8 cellular contexts compared by ENCODE assay signal in genomic region chr6:111088668-111089003, GRCh38. TPM values are rescaled to one million over a fixed set of nuclear protein-coding genes. Genes with fewer than 3 reads are reported as not detected.
DNase-seq lines count a peak whose midpoint lies in the region; ATAC-seq and TF ChIP-seq lines count a peak whose summit lies in the region.

No MANE protein-coding gene starts in this region.

- TF ChIP-seq CTCF in lower lobe of right lung (IDR thresholded peaks at IDR 0.05) (no peak), thyroid gland (IDR thresholded peaks at IDR 0.05) (no peak)

- H3K27me3 Mint-ChIP-seq in activated T-cell treated with anti-CD3 and anti-CD28 coated beads, Interleukin-2, amount 50 U/mL, for 72 hours (ENCODE audit: low read depth): no peaks in the 10 kb centered on the region
- peaks cover 2% of the 10 kb centered on the region for H3K27me3 Mint-ChIP-seq in activated naive CD8-positive, alpha-beta T cell treated with anti-CD3 and anti-CD28 coated beads, Interleukin-2, amount 10 ng/mL, durations not matched to agents 7 days and 5 days

- no peak for DNase-seq in activated T-cell treated with anti-CD3 and anti-CD28 coated beads, Interleukin-2, amount 50 U/mL, for 72 hours
- DNase-seq in activated T-cell treated with anti-CD3 and anti-CD28 coated beads, Interleukin-2, amount 50 U/mL, for 1 hour: no peak
- no peak for DNase-seq in activated naive CD8-positive, alpha-beta T cell treated with anti-CD3 and anti-CD28 coated beads, Interleukin-2, amount 10 ng/mL, durations not matched to agents 7 days and 5 days
- DNase-seq in lower lobe of right lung: no peak
- DNase-seq in thyroid gland: no peak
- DNase-seq in NCI-H2107 treated with DMSO at 0.1 percent for 48 hours (lab: John Stamatoyannopoulos, UW; ENCODE audit: unreplicated experiment): no peak
- DNase-seq in SHP77 (lab: John Stamatoyannopoulos, UW): no peak

- H3K36me3 Mint-ChIP-seq in activated T-cell treated with anti-CD3 and anti-CD28 coated beads, Interleukin-2, amount 50 U/mL, for 72 hours (ENCODE audit: insufficient read depth in 2 of 2): no peaks in the 10 kb centered on the region
- no peaks in the 10 kb centered on the region for H3K36me3 Mint-ChIP-seq in activated naive CD8-positive, alpha-beta T cell treated with anti-CD3 and anti-CD28 coated beads, Interleukin-2, amount 10 ng/mL, durations not matched to agents 7 days and 5 days

- H3K9me3 ChIP-seq in lower lobe of right lung: no peaks in the 10 kb centered on the region
- H3K9me3 ChIP-seq in thyroid gland: no peaks in the 10 kb centered on the region

- no peak overlapping the region for H3K27ac ChIP-seq in lower lobe of right lung
- H3K27ac ChIP-seq in thyroid gland: no peak overlapping the region

- no peak overlapping the region for H3K27ac Mint-ChIP-seq in activated T-cell treated with anti-CD3 and anti-CD28 coated beads, Interleukin-2, amount 50 U/mL, for 72 hours
- H3K27ac Mint-ChIP-seq in activated naive CD8-positive, alpha-beta T cell treated with anti-CD3 and anti-CD28 coated beads, Interleukin-2, amount 10 ng/mL, durations not matched to agents 7 days and 5 days: peak overlapping the region; percentile 80

- POLR2A ChIA-PET in activated naive CD8-positive, alpha-beta T cell treated with anti-CD3 and anti-CD28 coated beads, Interleukin-2, amount 10 ng/mL, durations not matched to agents 7 days and 5 days (lab: Charles Lee): interaction anchor here (0.7 to 1.4 kb wide), 2 partner anchors 10 to 34 kb away, joined by 3 read pairs; no protein-coding TSS in a partner anchor

- H3K4me1 Mint-ChIP-seq in activated T-cell treated with anti-CD3 and anti-CD28 coated beads, Interleukin-2, amount 50 U/mL, for 72 hours (ENCODE audit: low read depth): peaks cover 38% of the 10 kb centered on the region
- H3K4me1 Mint-ChIP-seq in activated naive CD8-positive, alpha-beta T cell treated with anti-CD3 and anti-CD28 coated beads, Interleukin-2, amount 10 ng/mL, durations not matched to agents 7 days and 5 days: peaks cover 23% of the 10 kb centered on the region

- WGBS in thyroid gland, 2 donors: 35 to 36% methylated on average over 5 of the region's 5 CpGs

- peaks cover 18% of the 10 kb centered on the region for H3K4me1 ChIP-seq in lower lobe of right lung
- peaks cover 0 to 3% of the 10 kb centered on the region in 2 donors for H3K4me1 ChIP-seq in thyroid gland

- no peak for TF ChIP-seq POLR2A in thyroid gland (IDR thresholded peaks at IDR 0.05)

- H3K9me3 Mint-ChIP-seq in activated T-cell treated with anti-CD3 and anti-CD28 coated beads, Interleukin-2, amount 50 U/mL, for 72 hours: no peaks in the 10 kb centered on the region
- H3K9me3 Mint-ChIP-seq in activated naive CD8-positive, alpha-beta T cell treated with anti-CD3 and anti-CD28 coated beads, Interleukin-2, amount 10 ng/mL, durations not matched to agents 7 days and 5 days: no peaks in the 10 kb centered on the region

- no peaks in the 10 kb centered on the region for H3K36me3 ChIP-seq in lower lobe of right lung
- no peaks in the 10 kb centered on the region for H3K36me3 ChIP-seq in thyroid gland

- H3K27me3 ChIP-seq in lower lobe of right lung (ENCODE audit: low read depth): peaks cover 25% of the 10 kb centered on the region
- H3K27me3 ChIP-seq in thyroid gland: no peaks in the 10 kb centered on the region

- intact Hi-C loops in lower lobe of right lung (cut with DNase I) (no loop called here), thyroid gland (cut with DNase I) (no loop called here)

- peak overlapping the region; percentile 91 to 93 for H3K4me3 Mint-ChIP-seq in activated T-cell treated with anti-CD3 and anti-CD28 coated beads, Interleukin-2, amount 50 U/mL, for 72 hours
- H3K4me3 Mint-ChIP-seq in activated naive CD8-positive, alpha-beta T cell treated with anti-CD3 and anti-CD28 coated beads, Interleukin-2, amount 10 ng/mL, durations not matched to agents 7 days and 5 days: peak overlapping the region; percentile 94

- no peak for ATAC-seq in activated T-cell treated with anti-CD3 and anti-CD28 coated beads, Interleukin-2, amount 50 U/mL, for 72 hours (replicated peaks in 1 of 2)
- no peak for ATAC-seq in activated naive CD8-positive, alpha-beta T cell treated with anti-CD3 and anti-CD28 coated beads, Interleukin-2, amount 10 ng/mL, durations not matched to agents 7 days and 5 days (ENCODE audit: low read depth)
- no peak for ATAC-seq in lower lobe of right lung
- ATAC-seq in HG03457 (IDR thresholded peaks at IDR 0.05; ENCODE audit: unreplicated experiment): no peak

- H3K4me3 ChIP-seq in lower lobe of right lung (peak overlapping the region; percentile 66), thyroid gland (replicated peaks in 1 of 3) (peak overlapping the region in 2 of 3 donors; percentile 31 to 45)

RNA-seq across cellular contexts. Expression of gene SLC16A10, which starts 1.3 kb away (rescaled TPM):
- 1 to 10 TPM; 4.9 to 6.5 TPM for total RNA-seq in activated T-cell treated with anti-CD3 and anti-CD28 coated beads, Interleukin-2, amount 50 U/mL, for 72 hours
- 1 to 10 TPM; 6.8 to 7.1 TPM for total RNA-seq in activated naive CD8-positive, alpha-beta T cell treated with anti-CD3 and anti-CD28 coated beads, Interleukin-2, amount 10 ng/mL, durations not matched to agents 7 days and 5 days
- total RNA-seq in lower lobe of right lung (11.9 TPM), thyroid gland (10 to 100 TPM; 18.7 to 35.8 (median 22.1) TPM)
